12 cellular contexts compared by ENCODE assay signal in the genomic region with DNA sequence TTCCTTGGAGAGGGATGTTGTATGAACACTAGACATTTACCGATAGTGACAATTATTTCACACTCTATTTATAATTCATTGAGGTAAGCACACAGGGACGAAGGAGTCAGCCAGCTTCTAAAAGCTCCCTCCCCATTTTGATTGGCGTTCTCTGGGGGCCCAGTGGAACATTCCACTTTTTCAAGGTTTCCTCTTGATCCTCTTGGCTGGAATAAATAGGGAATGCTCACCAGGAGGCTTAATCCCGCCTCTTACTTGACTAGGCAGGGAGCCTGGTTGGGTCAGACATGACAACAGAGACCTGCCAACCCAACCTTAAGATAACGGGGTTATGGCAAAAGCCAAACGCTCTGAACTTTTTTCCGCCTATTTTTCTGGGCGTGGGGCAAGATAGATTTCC. TPM values are rescaled to one million over a fixed set of nuclear protein-coding genes. Genes with fewer than 3 reads are reported as not detected.
DNase-seq lines count a peak whose midpoint lies in the region; ATAC-seq, FAIRE-seq and TF ChIP-seq lines count a peak whose summit lies in the region.
"Had no signal": no experiment of that assay in that cellular context is flagged by ENCODE, and none has a peak within 500 bp of the region (broad histone marks: within the 10 kb centered on the region; RNA-seq: fewer than 3 reads in every experiment).

No MANE protein-coding gene starts in this region.

- no peak for FAIRE-seq in endothelial cell of umbilical vein (lab: Jason Lieb, UNC)
- FAIRE-seq: endometrium, urothelium cell line had no signal

- TSS peak; percentile 51 for BruUV-seq in endothelial cell of umbilical vein (replicated peaks; lab: Mats Ljungman, UMichigan)

- dilution Hi-C loops in endothelial cell of umbilical vein (cut with MboI; ENCODE audit: extremely low pct_ligation_motif_present, low sequenced_read_pairs) = no loop called here

- H3K27ac Mint-ChIP-seq in CD14-positive monocyte = no peak overlapping the region
- no peak overlapping the region for H3K27ac Mint-ChIP-seq in natural killer cell treated with Interleukin-12 subunit alpha and Interleukin-12 subunit beta and Interleukin-15 and Interleukin-18, amount 100 ng/mL, for 72 hours

- H3K9me3 ChIP-seq in endothelial cell of umbilical vein (replicated peaks; ENCODE audit: control insufficient read depth, insufficient read depth, low read length) = no peaks in the 10 kb centered on the region

- H3K27me3 ChIP-seq in endothelial cell of umbilical vein (ENCODE audit: control insufficient read depth in 2 of 2, insufficient read depth in 2 of 2, low read length in 2 of 2) = peaks cover 2 to 3% of the 10 kb centered on the region in 2 experiments

- no peaks in the 10 kb centered on the region for H4K20me1 ChIP-seq in endothelial cell of umbilical vein (replicated peaks; ENCODE audit: control insufficient read depth, extremely low read depth, insufficient read depth, low read length)

- no peak overlapping the region for H3K27ac ChIP-seq in endothelial cell of umbilical vein (ENCODE audit: insufficient read depth, low read depth, low read length)

- H3K36me3 Mint-ChIP-seq in CD14-positive monocyte = peaks cover 2 to 7% of the 10 kb centered on the region in 2 donors
- H3K36me3 Mint-ChIP-seq in natural killer cell treated with Interleukin-12 subunit alpha and Interleukin-12 subunit beta and Interleukin-15 and Interleukin-18, amount 100 ng/mL, for 72 hours = peaks cover 10% of the 10 kb centered on the region

- no peaks in the 10 kb centered on the region for H3K79me2 ChIP-seq in endothelial cell of umbilical vein (ENCODE audit: control insufficient read depth, insufficient read depth, low read length)

- H3K4me1 ChIP-seq in endothelial cell of umbilical vein (ENCODE audit: control insufficient read depth, extremely low read depth, insufficient read depth, low read length) = peaks cover 7% of the 10 kb centered on the region

- no peak for ATAC-seq in natural killer cell treated with Interleukin-12 subunit alpha and Interleukin-12 subunit beta and Interleukin-15 and Interleukin-18, amount 100 ng/mL, for 72 hours
- ATAC-seq in left colon = no peak

- POLR2A ChIA-PET in endothelial cell of umbilical vein (lab: Charles Lee) = no interaction called here

- intact Hi-C loops in CD14-positive monocyte (cut with micrococcal nuclease) = no loop called here
- intact Hi-C loops in endothelial cell of umbilical vein (cut with micrococcal nuclease) = loop anchor here (5.0 kb wide), 2 partner anchors 65 to 80 kb away; no protein-coding TSS in a partner anchor
- intact Hi-C loops in left colon (cut with DNase I, micrococcal nuclease) = no loop called here

- H3K9ac ChIP-seq in endothelial cell of umbilical vein (replicated peaks; ENCODE audit: extremely low read depth, insufficient read depth, low read length) = no peak overlapping the region

- peaks cover 17% of the 10 kb centered on the region for H3K4me1 Mint-ChIP-seq in CD14-positive monocyte
- H3K4me1 Mint-ChIP-seq in natural killer cell treated with Interleukin-12 subunit alpha and Interleukin-12 subunit beta and Interleukin-15 and Interleukin-18, amount 100 ng/mL, for 72 hours (ENCODE audit: low read depth in 2 of 2) = peaks cover 9 to 12% of the 10 kb centered on the region in 2 donors

- peak overlapping the region; percentile 31 for H3K4me3 ChIP-seq in HFF-Myc (replicated peaks; ENCODE audit: low read depth, low read length)
- no peak overlapping the region for H3K4me3 ChIP-seq in endothelial cell of umbilical vein (replicated peaks in 1 of 3; ENCODE audit: insufficient read depth in 1 of 3, low read depth in 1 of 3, low read length in 3 of 3)

- peaks cover 44 to 65% (median 54%) of the 10 kb centered on the region in 3 donors for H3K27me3 Mint-ChIP-seq in CD14-positive monocyte (ENCODE audit: low read depth in 3 of 3)
- H3K27me3 Mint-ChIP-seq in natural killer cell treated with Interleukin-12 subunit alpha and Interleukin-12 subunit beta and Interleukin-15 and Interleukin-18, amount 100 ng/mL, for 72 hours = peaks cover 32 to 51% of the 10 kb centered on the region in 2 donors

- TF ChIP-seq CTCF in CD14-positive monocyte (IDR thresholded peaks at IDR 0.05) (no peak), HFF-Myc (IDR thresholded peaks at IDR 0.05; ENCODE audit: low read depth, low read length, missing control alignments) (no peak), endothelial cell of umbilical vein (IDR thresholded peaks at IDR 0.05; ENCODE audit: extremely low read depth in 1 of 2, insufficient read depth in 1 of 2, low read depth in 1 of 2, low read length in 2 of 2) (no peak)

- no peak for TF ChIP-seq POLR2A in endothelial cell of umbilical vein (IDR thresholded peaks at IDR 0.05; ENCODE audit: low read depth, low read length)

- H3K4me2 ChIP-seq in endothelial cell of umbilical vein (ENCODE audit: insufficient read depth, low read length) = peak overlapping the region; percentile 70

- no peaks in the 10 kb centered on the region for H3K9me1 ChIP-seq in endothelial cell of umbilical vein (replicated peaks; ENCODE audit: control insufficient read depth, extremely low read depth, insufficient read depth, low read length)

- H2AFZ ChIP-seq in endothelial cell of umbilical vein (ENCODE audit: low read depth, low read length) = no peak overlapping the region

- DNase-seq in CD14-positive monocyte (ENCODE audit: low spot score) (no peak), HFF-Myc (ENCODE audit: extremely low read depth, low read depth) (no peak), endothelial cell of umbilical vein (ENCODE audit: low read depth, low spot score) (no peak), iPS-NIHi7 (ENCODE audit: extremely low spot score) (no peak), foreskin melanocyte (no peak), ACHN (no peak), left colon (no peak)
- DNase-seq in natural killer cell treated with Interleukin-12 subunit alpha and Interleukin-12 subunit beta and Interleukin-15 and Interleukin-18, amount 100 ng/mL, for 72 hours (ENCODE audit: low spot score) = no peak
- DNase-seq: DMS153 had no signal

- H3K36me3 ChIP-seq in endothelial cell of umbilical vein (ENCODE audit: control insufficient read depth in 2 of 2, extremely low read depth in 1 of 2, insufficient read depth in 2 of 2, low read length in 2 of 2) = no peaks in the 10 kb centered on the region

- CTCF ChIA-PET in endothelial cell of umbilical vein (lab: Charles Lee) = interaction anchor here (1.0 kb wide), 1 partner anchor 78 kb away, joined by 5 read pairs; no protein-coding TSS in a partner anchor

- peaks cover 3 to 14% (median 12%) of the 10 kb centered on the region in 7 donors for H3K9me3 Mint-ChIP-seq in CD14-positive monocyte
- peaks cover 6% of the 10 kb centered on the region for H3K9me3 Mint-ChIP-seq in natural killer cell treated with Interleukin-12 subunit alpha and Interleukin-12 subunit beta and Interleukin-15 and Interleukin-18, amount 100 ng/mL, for 72 hours

- H3K4me3 Mint-ChIP-seq in CD14-positive monocyte = peak overlapping the region; percentile 60 to 89
- peak overlapping the region; percentile 51 for H3K4me3 Mint-ChIP-seq in natural killer cell treated with Interleukin-12 subunit alpha and Interleukin-12 subunit beta and Interleukin-15 and Interleukin-18, amount 100 ng/mL, for 72 hours

- in situ Hi-C loops in ACHN (cut with HindIII; ENCODE audit: low pct_ligation_motif_present, low pct_unique_long_range_greater_than_20kb, low sequenced_read_pairs) = no loop called here

TF ChIP-seq in endothelial cell of umbilical vein, 7 proteins besides CTCF, POLR2A, EP300 and RAD21:
- no peak for TF ChIP-seq EZH2 (IDR thresholded peaks at IDR 0.05; ENCODE audit: borderline replicate concordance, low read depth, low read length, severe bottlenecking)
- no peak for TF ChIP-seq GATA2 (IDR thresholded peaks at IDR 0.05; ENCODE audit: insufficient read depth, insufficient read length, low read depth, low read length)
- no peak for TF ChIP-seq MYC (IDR thresholded peaks at IDR 0.05; ENCODE audit: low read depth, low read length)
- TF ChIP-seq JUN (IDR thresholded peaks at IDR 0.05; ENCODE audit: borderline replicate concordance, insufficient read depth, insufficient read length, low read depth) = no peak
- TF ChIP-seq FOS (IDR thresholded peaks at IDR 0.05; ENCODE audit: borderline replicate concordance, insufficient read depth, low read length) = no peak
- TF ChIP-seq POLR2AphosphoS5 (IDR thresholded peaks at IDR 0.05; ENCODE audit: insufficient read depth, low read depth, low read length) = no peak
- TF ChIP-seq, protein P1, sequence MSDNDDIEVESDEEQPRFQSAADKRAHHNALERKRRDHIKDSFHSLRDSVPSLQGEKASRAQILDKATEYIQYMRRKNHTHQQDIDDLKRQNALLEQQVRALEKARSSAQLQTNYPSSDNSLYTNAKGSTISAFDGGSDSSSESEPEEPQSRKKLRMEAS (IDR thresholded peaks at IDR 0.05; ENCODE audit: insufficient read depth, insufficient read length) = no peak

RNA-seq across cellular contexts. Expression of a gene that starts 1.0 kb away (rescaled TPM):
- polyA plus RNA-seq in CD14-positive monocyte (not detected), endothelial cell of umbilical vein (0.22 and 0.33 TPM in 2 replicates)
- total RNA-seq in endothelial cell of umbilical vein (0.28 and 0.55 TPM in 2 replicates), left colon (not detected)
- polyA plus RNA-seq in endothelial cell of umbilical vein (2011; cell fraction: cytosol; rRNA removed) = 0.05 and 0.16 TPM in 2 replicates
- 2.6 and 3.4 TPM in 2 replicates for polyA plus RNA-seq in endothelial cell of umbilical vein (2011; cell fraction: nucleus; rRNA removed)
- 1.2 and 2.0 TPM in 2 replicates for polyA plus RNA-seq in endothelial cell of umbilical vein (2012)
- polyA minus RNA-seq in endothelial cell of umbilical vein = 0.15 and 0.19 TPM in 2 replicates
- not detected for polyA minus RNA-seq in endothelial cell of umbilical vein (2011; cell fraction: cytosol; rRNA and poly(A)+ RNA removed)
- 0.43 and 0.82 TPM in 2 replicates for polyA minus RNA-seq in endothelial cell of umbilical vein (2011; cell fraction: nucleus; rRNA and poly(A)+ RNA removed)
- under 1 TPM in 1 of 2 donors, not detected in 1; 0.17 TPM for total RNA-seq in natural killer cell treated with Interleukin-12 subunit alpha and Interleukin-12 subunit beta and Interleukin-15 and Interleukin-18, amount 100 ng/mL, for 72 hours
- total RNA-seq: T-helper 1 cell treated with Interleukin-12 subunit alpha and Interleukin-12 subunit beta and Interleukin-4 antibody, amounts not matched to agents 30 ng/mL and 1 ng/mL, for 36 hours had no signal
